Comparison of ENCODE assay signal across 28 cellular contexts in the genomic region with DNA sequence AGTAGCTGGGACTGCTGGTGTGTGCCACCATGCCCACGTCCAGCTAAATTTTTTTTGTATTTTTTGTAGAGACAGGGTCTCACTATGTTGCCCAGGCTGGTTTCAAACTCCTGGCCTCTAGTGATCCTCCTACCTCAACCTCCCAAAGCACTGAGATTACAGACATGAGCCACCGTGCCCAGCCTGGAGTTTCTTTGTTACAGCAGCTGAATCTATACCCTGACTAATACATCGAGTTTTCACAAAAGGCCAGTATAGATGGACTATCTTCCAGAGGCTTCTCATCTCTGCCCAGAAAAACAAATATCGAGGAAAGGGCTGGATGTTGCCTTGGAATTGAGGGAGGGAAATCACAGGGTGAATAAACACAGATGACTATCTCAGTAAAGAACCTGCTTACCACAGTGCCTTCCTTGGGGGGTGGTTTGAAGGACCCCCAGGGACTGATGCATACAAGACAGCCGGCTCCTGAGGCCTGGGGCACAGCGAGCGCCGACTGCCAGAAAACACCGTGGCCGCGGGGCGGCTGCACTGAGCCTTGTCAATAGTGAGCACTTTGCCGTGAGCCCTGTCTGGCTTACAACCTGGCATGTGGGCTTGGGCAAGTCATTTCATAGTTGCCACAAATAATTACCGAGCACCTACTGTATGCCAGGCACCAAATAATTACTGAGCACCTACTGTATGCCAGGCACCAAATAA.
DNase-seq lines count a peak whose midpoint lies in the region; ATAC-seq, FAIRE-seq and TF ChIP-seq lines count a peak whose summit lies in the region.
"Had no signal": no experiment of that assay in that cellular context is flagged by ENCODE, and none has a peak within 500 bp of the region (broad histone marks: within the 10 kb centered on the region; RNA-seq: fewer than 3 reads in every experiment).

No MANE protein-coding gene starts in this region.

- peaks cover 17% of the 10 kb centered on the region for H3K4me1 Mint-ChIP-seq in activated CD8-positive, alpha-beta memory T cell treated with anti-CD3 and anti-CD28 coated beads, Interleukin-2, amount 10 ng/mL, durations not matched to agents 7 days and 5 days

- H3K4me2 ChIP-seq in HepG2 (ENCODE audit: low read depth, low read length) = no peak overlapping the region
- H3K4me2 ChIP-seq in osteoblast (ENCODE audit: insufficient read depth, low read length) = no peak overlapping the region
- H3K4me2 ChIP-seq: GM23338 had no signal

- H3K4me3 ChIP-seq in HepG2 (replicated peaks in 1 of 3; ENCODE audit: insufficient read depth in 1 of 3, low read depth in 2 of 3, low read length in 3 of 3) (no peak overlapping the region), right lobe of liver (no peak overlapping the region), esophagus muscularis mucosa (no peak overlapping the region), osteoblast (ENCODE audit: insufficient read depth, low read length) (no peak overlapping the region)
- H3K4me3 ChIP-seq: GM23338, MG63, prostate gland had no signal

- no peak overlapping the region for H3K4me3 Mint-ChIP-seq in activated CD8-positive, alpha-beta memory T cell treated with anti-CD3 and anti-CD28 coated beads, Interleukin-2, amount 10 ng/mL, durations not matched to agents 7 days and 5 days
- H3K4me3 Mint-ChIP-seq: activated naive CD8-positive, alpha-beta T cell treated with anti-CD3 and anti-CD28 coated beads, Interleukin-2, amount 50 U/mL, for 24 hours; activated T-cell treated with anti-CD3 and anti-CD28 coated beads, Interleukin-2, amount 50 U/mL, for 72 hours; CD8-positive, alpha-beta T cell; central memory CD8-positive, alpha-beta T cell; endodermal cell; GM23338; stimulated activated memory B cell treated with anti-CD40 and anti-IgM and Interleukin-4, amounts not matched to agents 10 μg/mL and 1 μg/mL and 100 μg/mL, for 72 hours had no signal

- TF ChIP-seq RAD21 in HepG2 (CRISPR knock-in tag; IDR thresholded peaks at IDR 0.05) = no peak

- FAIRE-seq in HepG2 (lab: Jason Lieb, UNC) = no peak
- FAIRE-seq: astrocyte, frontal cortex had no signal

- H3K27ac Mint-ChIP-seq in activated CD8-positive, alpha-beta memory T cell treated with anti-CD3 and anti-CD28 coated beads, Interleukin-2, amount 10 ng/mL, durations not matched to agents 7 days and 5 days = no peak overlapping the region
- H3K27ac Mint-ChIP-seq: activated naive CD8-positive, alpha-beta T cell treated with anti-CD3 and anti-CD28 coated beads, Interleukin-2, amount 50 U/mL, for 24 hours; activated T-cell treated with anti-CD3 and anti-CD28 coated beads, Interleukin-2, amount 50 U/mL, for 72 hours; CD8-positive, alpha-beta T cell; GM23338; stimulated activated memory B cell treated with anti-CD40 and anti-IgM and Interleukin-4, amounts not matched to agents 10 μg/mL and 1 μg/mL and 100 μg/mL, for 72 hours had no signal

- intact Hi-C loops in HepG2 (cut with micrococcal nuclease; ENCODE audit: unreplicated experiment) (no loop called here), right lobe of liver (cut with DNase I) (loop anchor here in 1 of 2 donors (10.0 kb wide), 1 partner anchor 377 kb away; no protein-coding TSS in a partner anchor), esophagus muscularis mucosa (cut with DNase I) (no loop called here)

- no TSS peak for BruUV-seq in HepG2 (replicated peaks; lab: Mats Ljungman, UMichigan)

- peaks cover 54% of the 10 kb centered on the region for H3K27me3 Mint-ChIP-seq in activated CD8-positive, alpha-beta memory T cell treated with anti-CD3 and anti-CD28 coated beads, Interleukin-2, amount 10 ng/mL, durations not matched to agents 7 days and 5 days
- H3K27me3 Mint-ChIP-seq: central memory CD8-positive, alpha-beta T cell had no signal

- in situ Hi-C loops in HepG2 (cut with HindIII; ENCODE audit: extremely low pct_ligation_motif_present, low pct_unique_long_range_greater_than_20kb) = no loop called here

- H3K79me2 ChIP-seq in HepG2 (ENCODE audit: insufficient read depth, low read length) = no peaks in the 10 kb centered on the region
- no peaks in the 10 kb centered on the region for H3K79me2 ChIP-seq in osteoblast (ENCODE audit: insufficient read depth, low read length)

- H2AFZ ChIP-seq in HepG2 (ENCODE audit: low read length) = no peak overlapping the region
- no peak overlapping the region for H2AFZ ChIP-seq in osteoblast (ENCODE audit: low read length)

- H3K9me3 ChIP-seq in HepG2 (ENCODE audit: low read length) (no peaks in the 10 kb centered on the region; the same call in 1 of the 2 replicates), right lobe of liver (no peaks in the 10 kb centered on the region), esophagus muscularis mucosa (no peaks in the 10 kb centered on the region), osteoblast (ENCODE audit: low read depth, low read length) (no peaks in the 10 kb centered on the region)
- H3K9me3 ChIP-seq: neutrophil, prostate gland had no signal

- TF ChIP-seq CTCF in HepG2 (CRISPR knock-in tag; IDR thresholded peaks at IDR 0.05) (no peak), right lobe of liver (IDR thresholded peaks at IDR 0.05) (no peak), esophagus muscularis mucosa (IDR thresholded peaks at IDR 0.05) (no peak), osteoblast (IDR thresholded peaks at IDR 0.05; ENCODE audit: extremely low read depth, low read depth, low read length) (no peak)

- H3K27me3 ChIP-seq in HepG2 (ENCODE audit: control insufficient read depth in 1 of 2, insufficient read depth in 2 of 2, low read length in 2 of 2) (peaks cover 2 to 47% of the 10 kb centered on the region in 2 experiments; a peak in 4 of 5 replicates), right lobe of liver (no peaks in the 10 kb centered on the region), esophagus muscularis mucosa (no peaks in the 10 kb centered on the region), osteoblast (ENCODE audit: insufficient read depth, low read length) (peaks cover 4% of the 10 kb centered on the region)
- H3K27me3 ChIP-seq: MG63 had no signal

- CTCF ChIA-PET in HepG2 (lab: Yijun Ruan, JAX; ENCODE audit: low intra/inter-chr PET ratio, low total read pairs) = no interaction called here
- CTCF ChIA-PET in activated CD8-positive, alpha-beta memory T cell treated with anti-CD3 and anti-CD28 coated beads, Interleukin-2, amount 10 ng/mL, durations not matched to agents 7 days and 5 days (lab: Charles Lee) = interaction anchor here (1.5 kb wide), 1 partner anchor 720 kb away, joined by 3 read pairs; no protein-coding TSS in a partner anchor

- H3K27ac ChIP-seq in HepG2 (ENCODE audit: extremely low read length, insufficient read depth, low read length) (no peak overlapping the region), right lobe of liver (peak overlapping the region in 1 of 3 donors; percentile 78), esophagus muscularis mucosa (replicated peaks in 1 of 4) (peak overlapping the region; percentile 88 to 95 (median 94)), osteoblast (ENCODE audit: low read depth, low read length) (no peak overlapping the region)
- H3K27ac ChIP-seq: neutrophil, prostate gland had no signal

- H3K36me3 ChIP-seq in HepG2 (replicated peaks in 1 of 2; ENCODE audit: control insufficient read depth in 1 of 2, insufficient read depth in 2 of 2, low read length in 2 of 2) (no peaks in the 10 kb centered on the region), right lobe of liver (no peaks in the 10 kb centered on the region), esophagus muscularis mucosa (no peaks in the 10 kb centered on the region), osteoblast (ENCODE audit: insufficient read depth, low read length) (no peaks in the 10 kb centered on the region)
- H3K36me3 ChIP-seq: MG63, neutrophil, prostate gland had no signal

- H3K4me1 ChIP-seq in HepG2 (ENCODE audit: insufficient read depth, low read length) = peaks cover 37% of the 10 kb centered on the region
- peaks cover 0 to 57% (median 27%) of the 10 kb centered on the region in 4 donors for H3K4me1 ChIP-seq in right lobe of liver
- H3K4me1 ChIP-seq in esophagus muscularis mucosa = peaks cover 35 to 86% (median 77%) of the 10 kb centered on the region in 4 donors
- peaks cover 31% of the 10 kb centered on the region for H3K4me1 ChIP-seq in osteoblast (ENCODE audit: insufficient read depth, low read length)

- 35% methylated on average over 6 of the region's 14 CpGs for WGBS in HepG2 (ENCODE audit: low lambda C conversion rate)
- WGBS in right lobe of liver (ENCODE audit: insufficient coverage, low coverage, low lambda C conversion rate, missing lambda C conversion rate) = 95% methylated on average over 3 of the region's 14 CpGs
- 87% methylated on average over 12 of the region's 14 CpGs for WGBS in esophagus muscularis mucosa

- peaks cover 5% of the 10 kb centered on the region for H3K36me3 Mint-ChIP-seq in activated CD8-positive, alpha-beta memory T cell treated with anti-CD3 and anti-CD28 coated beads, Interleukin-2, amount 10 ng/mL, durations not matched to agents 7 days and 5 days
- H3K36me3 Mint-ChIP-seq: CD8-positive, alpha-beta T cell; stimulated activated memory B cell treated with anti-CD40 and anti-IgM and Interleukin-4, amounts not matched to agents 10 μg/mL and 1 μg/mL and 100 μg/mL, for 72 hours had no signal

- no peak for TF ChIP-seq EP300 in HepG2 (IDR thresholded peaks at IDR 0.05; ENCODE audit: low read depth in 2 of 2, low read length in 2 of 2)
- TF ChIP-seq EP300 in HepG2 (CRISPR knock-in tag; IDR thresholded peaks at IDR 0.05; ENCODE audit: borderline replicate concordance) = no peak
- TF ChIP-seq EP300 in esophagus muscularis mucosa (IDR thresholded peaks at IDR 0.05) = no peak

- DNase-seq in HepG2 (ENCODE audit: low spot score) = no peak
- no peak for DNase-seq in right lobe of liver
- no peak for DNase-seq in esophagus muscularis mucosa (ENCODE audit: extremely low spot score)
- DNase-seq in osteoblast (ENCODE audit: insufficient read length, low spot score, missing footprints) = peak; percentile 71
- no peak for DNase-seq in HuH-7.5 (ENCODE audit: low spot score)
- no peak for DNase-seq in activated CD8-positive, alpha-beta memory T cell treated with anti-CD3 and anti-CD28 coated beads, Interleukin-2, amount 10 ng/mL, durations not matched to agents 7 days and 5 days
- no peak for DNase-seq in NCI-H1105 treated with DMSO at 0.1 percent for 48 hours (lab: John Stamatoyannopoulos, UW)
- DNase-seq in NCI-H345 treated with DMSO at 0.1 percent for 48 hours (lab: John Stamatoyannopoulos, UW; ENCODE audit: unreplicated experiment) = no peak
- DNase-seq: activated CD4-positive, alpha-beta T cell treated with anti-CD3 and anti-CD28 coated beads, Interleukin-2, amount 50 U/mL, for 4 hours; activated naive CD4-positive, alpha-beta T cell; activated naive CD8-positive, alpha-beta T cell treated with anti-CD3 and anti-CD28 coated beads, Interleukin-2, amount 50 U/mL, for 24 hours; activated T-cell treated with anti-CD3 and anti-CD28 coated beads, Interleukin-2, amount 50 U/mL, for 72 hours; AML-193; CD8-positive, alpha-beta T cell; endodermal cell; KBM-7; NCI-H1930; NCI-H510A treated with DMSO at 0.1 percent for 48 hours; RPMI8226 had no signal

- H3K9me3 Mint-ChIP-seq in activated CD8-positive, alpha-beta memory T cell treated with anti-CD3 and anti-CD28 coated beads, Interleukin-2, amount 10 ng/mL, durations not matched to agents 7 days and 5 days (ENCODE audit: low read depth) = peaks cover 6% of the 10 kb centered on the region
- H3K9me3 Mint-ChIP-seq: CD8-positive, alpha-beta T cell; central memory CD8-positive, alpha-beta T cell had no signal

- TF ChIP-seq POLR2A in HepG2 (IDR thresholded peaks at IDR 0.05; ENCODE audit: insufficient read depth in 1 of 2, low read depth in 2 of 2, low read length in 2 of 2) = no peak
- no peak for TF ChIP-seq POLR2A in right lobe of liver (IDR thresholded peaks at IDR 0.05)
- TF ChIP-seq POLR2A in esophagus muscularis mucosa (IDR thresholded peaks at IDR 0.05; ENCODE audit: low read depth) = no peak

- ATAC-seq in HepG2 (no peak), right lobe of liver (no peak)
- no peak for ATAC-seq in activated CD8-positive, alpha-beta memory T cell treated with anti-CD3 and anti-CD28 coated beads, Interleukin-2, amount 10 ng/mL, durations not matched to agents 7 days and 5 days
- ATAC-seq: activated CD4-positive, CD25-positive, alpha-beta regulatory T cell treated with anti-CD3 and anti-CD28 coated beads, Interleukin-2, amount 50 U/mL, for 24 hours; activated naive CD8-positive, alpha-beta T cell treated with anti-CD3 and anti-CD28 coated beads, Interleukin-2, amount 50 U/mL, for 24 hours; activated T-cell treated with anti-CD3 and anti-CD28 coated beads, Interleukin-2, amount 50 U/mL, for 72 hours; CD8-positive, alpha-beta T cell; stimulated activated memory B cell treated with anti-CD40 and anti-IgM and Interleukin-4, amounts not matched to agents 10 μg/mL and 1 μg/mL and 100 μg/mL, for 72 hours had no signal

- H3K9ac ChIP-seq in HepG2 (ENCODE audit: insufficient read depth, low read depth, low read length) = no peak overlapping the region

- H4K20me1 ChIP-seq in HepG2 (ENCODE audit: insufficient read depth, low read length) = no peaks in the 10 kb centered on the region
- peaks cover 2% of the 10 kb centered on the region for H4K20me1 ChIP-seq in osteoblast (ENCODE audit: insufficient read depth, low read length)

- POLR2A ChIA-PET in HepG2 (lab: Yijun Ruan, JAX) = no interaction called here

Comparison
In these comparisons a context has a peak if more than half of its experiments do, and no peak if none do; other contexts are left out.
1. H3K27ac ChIP-seq: peak in esophagus muscularis mucosa (4 of 4); none in HepG2 (single experiment) and osteoblast (single experiment).